1 cellular context compared by ENCODE assay signal in genomic region chr20:36836591-36837329, GRCh38.
TF ChIP-seq lines count a peak whose summit lies in the region.

No MANE protein-coding gene starts in this region.

TF ChIP-seq in HepG2, 621 proteins besides CTCF, POLR2A, EP300 and RAD21 (continued from another document and continues in another):
- TF ChIP-seq, protein P1, sequence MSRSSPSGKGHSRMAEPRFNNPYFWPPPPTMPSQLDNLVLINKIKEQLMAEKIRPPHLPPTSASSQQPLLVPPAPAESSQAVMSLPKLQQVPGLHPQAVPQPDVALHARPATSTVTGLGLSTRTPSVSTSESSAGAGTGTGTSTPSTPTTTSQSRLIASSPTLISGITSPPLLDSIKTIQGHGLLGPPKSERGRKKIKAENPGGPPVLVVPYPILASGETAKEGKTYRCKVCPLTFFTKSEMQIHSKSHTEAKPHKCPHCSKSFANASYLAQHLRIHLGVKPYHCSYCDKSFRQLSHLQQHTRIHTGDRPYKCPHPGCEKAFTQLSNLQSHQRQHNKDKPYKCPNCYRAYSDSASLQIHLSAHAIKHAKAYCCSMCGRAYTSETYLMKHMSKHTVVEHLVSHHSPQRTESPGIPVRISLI (CRISPR knock-in tag; IDR thresholded peaks at IDR 0.05; ENCODE audit: borderline replicate concordance), result peak; percentile 41; the same call in 1 of the 2 replicates
- TF ChIP-seq, protein P2, sequence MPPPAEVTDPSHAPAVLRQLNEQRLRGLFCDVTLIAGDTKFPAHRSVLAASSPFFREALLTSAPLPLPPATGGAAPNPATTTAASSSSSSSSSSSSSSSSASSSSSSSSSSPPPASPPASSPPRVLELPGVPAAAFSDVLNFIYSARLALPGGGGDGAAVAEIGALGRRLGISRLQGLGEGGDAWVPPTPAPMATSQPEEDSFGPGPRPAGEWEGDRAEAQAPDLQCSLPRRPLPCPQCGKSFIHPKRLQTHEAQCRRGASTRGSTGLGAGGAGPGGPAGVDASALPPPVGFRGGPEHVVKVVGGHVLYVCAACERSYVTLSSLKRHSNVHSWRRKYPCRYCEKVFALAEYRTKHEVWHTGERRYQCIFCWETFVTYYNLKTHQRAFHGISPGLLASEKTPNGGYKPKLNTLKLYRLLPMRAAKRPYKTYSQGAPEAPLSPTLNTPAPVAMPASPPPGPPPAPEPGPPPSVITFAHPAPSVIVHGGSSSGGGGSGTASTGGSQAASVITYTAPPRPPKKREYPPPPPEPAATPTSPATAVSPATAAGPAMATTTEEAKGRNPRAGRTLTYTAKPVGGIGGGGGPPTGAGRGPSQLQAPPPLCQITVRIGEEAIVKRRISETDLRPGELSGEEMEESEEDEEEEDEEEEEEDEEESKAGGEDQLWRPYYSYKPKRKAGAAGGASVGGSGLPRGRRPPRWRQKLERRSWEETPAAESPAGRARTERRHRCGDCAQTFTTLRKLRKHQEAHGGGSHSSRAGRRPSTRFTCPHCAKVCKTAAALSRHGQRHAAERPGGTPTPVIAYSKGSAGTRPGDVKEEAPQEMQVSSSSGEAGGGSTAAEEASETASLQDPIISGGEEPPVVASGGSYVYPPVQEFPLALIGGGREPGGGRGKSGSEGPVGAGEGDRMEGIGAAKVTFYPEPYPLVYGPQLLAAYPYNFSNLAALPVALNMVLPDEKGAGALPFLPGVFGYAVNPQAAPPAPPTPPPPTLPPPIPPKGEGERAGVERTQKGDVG (CRISPR knock-in tag; IDR thresholded peaks at IDR 0.05; ENCODE audit: borderline replicate concordance), result peak; percentile 80; the same call in 1 of the 2 replicates
- TF ChIP-seq GTF2F1 (IDR thresholded peaks at IDR 0.05; ENCODE audit: low read length) (no peak), NFE2L2 (IDR thresholded peaks at IDR 0.05; ENCODE audit: low read length) (no peak), KAT7 (CRISPR knock-in tag; IDR thresholded peaks at IDR 0.05; ENCODE audit: borderline replicate concordance) (peak; percentile 70; the same call in 1 of the 2 replicates), CAMTA2 (CRISPR knock-in tag; IDR thresholded peaks at IDR 0.05; ENCODE audit: borderline replicate concordance) (no peak), GATA4 (IDR thresholded peaks at IDR 0.05; ENCODE audit: borderline replicate concordance, low read depth) (no peak), RARA (CRISPR knock-in tag; IDR thresholded peaks at IDR 0.05) (no peak), ARNT2 (CRISPR knock-in tag; IDR thresholded peaks at IDR 0.05; ENCODE audit: low read depth) (no peak), MTF2 (CRISPR knock-in tag; IDR thresholded peaks at IDR 0.05; ENCODE audit: borderline replicate concordance) (no peak), RFXANK (CRISPR knock-in tag; IDR thresholded peaks at IDR 0.05) (no peak), ZNF333 (CRISPR knock-in tag; IDR thresholded peaks at IDR 0.05; ENCODE audit: borderline replicate concordance) (no peak), ZNF577 (CRISPR knock-in tag; IDR thresholded peaks at IDR 0.05; ENCODE audit: borderline replicate concordance, low read depth) (no peak), ZNF253 (CRISPR knock-in tag; IDR thresholded peaks at IDR 0.05; ENCODE audit: borderline replicate concordance) (no peak), ZNF296 (CRISPR knock-in tag; conservative IDR thresholded peaks at IDR 0.05) (no peak), AHR (CRISPR knock-in tag; IDR thresholded peaks at IDR 0.05) (peak; percentile 87; the same call in 1 of the 2 replicates), SMYD3 (CRISPR knock-in tag; IDR thresholded peaks at IDR 0.05) (0 out of 2 replicates have a peak, but pooled peaks have one; percentile 20), YEATS2 (CRISPR knock-in tag; IDR thresholded peaks at IDR 0.05; ENCODE audit: borderline replicate concordance) (peak; percentile 73; the same call in 1 of the 2 replicates), ZNF230 (CRISPR knock-in tag; IDR thresholded peaks at IDR 0.05) (no peak), MAFG (CRISPR knock-in tag; IDR thresholded peaks at IDR 0.05) (no peak), ZNF101 (CRISPR knock-in tag; IDR thresholded peaks at IDR 0.05; ENCODE audit: borderline replicate concordance, low read depth) (no peak), ZNF788 (CRISPR knock-in tag; IDR thresholded peaks at IDR 0.05; ENCODE audit: borderline replicate concordance) (peak; percentile 78; the same call in 1 of the 2 replicates), ZNF678 (CRISPR knock-in tag; IDR thresholded peaks at IDR 0.05) (no peak), ZNF567 (CRISPR knock-in tag; IDR thresholded peaks at IDR 0.05; ENCODE audit: borderline replicate concordance) (no peak), ZNF383 (CRISPR knock-in tag; IDR thresholded peaks at IDR 0.05; ENCODE audit: borderline replicate concordance) (no peak), ZNF547 (CRISPR knock-in tag; IDR thresholded peaks at IDR 0.05) (peak; percentile 71; the same call in 1 of the 2 replicates), PRDM10 (CRISPR knock-in tag; IDR thresholded peaks at IDR 0.05; ENCODE audit: low read depth) (no peak), PREB (CRISPR knock-in tag; IDR thresholded peaks at IDR 0.05) (0 out of 2 replicates have a peak, but pooled peaks have one; percentile 26), ZNF235 (CRISPR knock-in tag; IDR thresholded peaks at IDR 0.05; ENCODE audit: borderline replicate concordance) (no peak), ZNF724P (CRISPR knock-in tag; IDR thresholded peaks at IDR 0.05; ENCODE audit: borderline replicate concordance) (no peak), ZNF10 (CRISPR knock-in tag; IDR thresholded peaks at IDR 0.05; ENCODE audit: borderline replicate concordance, low read depth) (no peak), ETV5 (CRISPR knock-in tag; IDR thresholded peaks at IDR 0.05; ENCODE audit: borderline replicate concordance) (peak; percentile 77; the same call in 1 of the 2 replicates), PLRG1 (conservative IDR thresholded peaks at IDR 0.05) (no peak), ZNF564 (CRISPR knock-in tag; IDR thresholded peaks at IDR 0.05) (no peak), KDM3A (CRISPR knock-in tag; IDR thresholded peaks at IDR 0.05; ENCODE audit: low read depth) (no peak), STAT5B (CRISPR knock-in tag; IDR thresholded peaks at IDR 0.05) (no peak), NCOA1 (CRISPR knock-in tag; IDR thresholded peaks at IDR 0.05) (no peak), HNF4G (IDR thresholded peaks at IDR 0.05; ENCODE audit: borderline replicate concordance, low read depth, low read length) (peak; percentile 34; the same call in 1 of the 2 replicates), HNF4G (CRISPR knock-in tag; IDR thresholded peaks at IDR 0.05; ENCODE audit: borderline replicate concordance, low read depth) (no peak), KDM4B (CRISPR knock-in tag; IDR thresholded peaks at IDR 0.05) (no peak), ZBTB7B (CRISPR knock-in tag; IDR thresholded peaks at IDR 0.05) (no peak), POLR2AphosphoS5 (IDR thresholded peaks at IDR 0.05; ENCODE audit: low read depth, low read length) (no peak), TBP (CRISPR knock-in tag; IDR thresholded peaks at IDR 0.05) (no peak), ZNF674 (CRISPR knock-in tag; IDR thresholded peaks at IDR 0.05; ENCODE audit: low read depth) (no peak), ZNF652 (CRISPR knock-in tag; IDR thresholded peaks at IDR 0.05; ENCODE audit: borderline replicate concordance, low read depth) (no peak), ATF1 (CRISPR knock-in tag; IDR thresholded peaks at IDR 0.05) (no peak)
- TF ChIP-seq, protein P3, sequence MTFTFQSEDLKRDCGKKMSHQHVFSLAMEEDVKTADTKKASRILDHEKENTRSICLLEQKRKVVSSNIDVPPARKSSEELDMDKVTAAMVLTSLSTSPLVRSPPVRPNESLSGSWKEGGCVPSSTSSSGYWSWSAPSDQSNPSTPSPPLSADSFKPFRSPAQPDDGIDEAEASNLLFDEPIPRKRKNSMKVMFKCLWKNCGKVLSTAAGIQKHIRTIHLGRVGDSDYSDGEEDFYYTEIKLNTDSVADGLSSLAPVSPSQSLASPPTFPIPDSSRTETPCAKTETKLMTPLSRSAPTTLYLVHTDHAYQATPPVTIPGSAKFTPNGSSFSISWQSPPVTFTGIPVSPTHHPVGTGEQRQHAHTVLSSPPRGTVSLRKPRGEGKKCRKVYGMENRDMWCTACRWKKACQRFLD (CRISPR knock-in tag; IDR thresholded peaks at IDR 0.05; ENCODE audit: borderline replicate concordance), result no peak
- TF ChIP-seq, protein P4, sequence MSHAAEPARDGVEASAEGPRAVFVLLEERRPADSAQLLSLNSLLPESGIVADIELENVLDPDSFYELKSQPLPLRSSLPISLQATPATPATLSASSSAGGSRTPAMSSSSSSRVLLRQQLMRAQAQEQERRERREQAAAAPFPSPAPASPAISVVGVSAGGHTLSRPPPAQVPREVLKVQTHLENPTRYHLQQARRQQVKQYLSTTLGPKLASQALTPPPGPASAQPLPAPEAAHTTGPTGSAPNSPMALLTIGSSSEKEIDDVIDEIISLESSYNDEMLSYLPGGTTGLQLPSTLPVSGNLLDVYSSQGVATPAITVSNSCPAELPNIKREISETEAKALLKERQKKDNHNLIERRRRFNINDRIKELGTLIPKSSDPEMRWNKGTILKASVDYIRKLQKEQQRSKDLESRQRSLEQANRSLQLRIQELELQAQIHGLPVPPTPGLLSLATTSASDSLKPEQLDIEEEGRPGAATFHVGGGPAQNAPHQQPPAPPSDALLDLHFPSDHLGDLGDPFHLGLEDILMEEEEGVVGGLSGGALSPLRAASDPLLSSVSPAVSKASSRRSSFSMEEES (CRISPR knock-in tag; IDR thresholded peaks at IDR 0.05), result peak; percentile 70; the same call in 1 of the 2 replicates
- TF ChIP-seq, protein P5, sequence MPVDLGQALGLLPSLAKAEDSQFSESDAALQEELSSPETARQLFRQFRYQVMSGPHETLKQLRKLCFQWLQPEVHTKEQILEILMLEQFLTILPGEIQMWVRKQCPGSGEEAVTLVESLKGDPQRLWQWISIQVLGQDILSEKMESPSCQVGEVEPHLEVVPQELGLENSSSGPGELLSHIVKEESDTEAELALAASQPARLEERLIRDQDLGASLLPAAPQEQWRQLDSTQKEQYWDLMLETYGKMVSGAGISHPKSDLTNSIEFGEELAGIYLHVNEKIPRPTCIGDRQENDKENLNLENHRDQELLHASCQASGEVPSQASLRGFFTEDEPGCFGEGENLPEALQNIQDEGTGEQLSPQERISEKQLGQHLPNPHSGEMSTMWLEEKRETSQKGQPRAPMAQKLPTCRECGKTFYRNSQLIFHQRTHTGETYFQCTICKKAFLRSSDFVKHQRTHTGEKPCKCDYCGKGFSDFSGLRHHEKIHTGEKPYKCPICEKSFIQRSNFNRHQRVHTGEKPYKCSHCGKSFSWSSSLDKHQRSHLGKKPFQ (CRISPR knock-in tag; IDR thresholded peaks at IDR 0.05; ENCODE audit: insufficient replicate concordance), result no peak
- TF ChIP-seq, protein P6, sequence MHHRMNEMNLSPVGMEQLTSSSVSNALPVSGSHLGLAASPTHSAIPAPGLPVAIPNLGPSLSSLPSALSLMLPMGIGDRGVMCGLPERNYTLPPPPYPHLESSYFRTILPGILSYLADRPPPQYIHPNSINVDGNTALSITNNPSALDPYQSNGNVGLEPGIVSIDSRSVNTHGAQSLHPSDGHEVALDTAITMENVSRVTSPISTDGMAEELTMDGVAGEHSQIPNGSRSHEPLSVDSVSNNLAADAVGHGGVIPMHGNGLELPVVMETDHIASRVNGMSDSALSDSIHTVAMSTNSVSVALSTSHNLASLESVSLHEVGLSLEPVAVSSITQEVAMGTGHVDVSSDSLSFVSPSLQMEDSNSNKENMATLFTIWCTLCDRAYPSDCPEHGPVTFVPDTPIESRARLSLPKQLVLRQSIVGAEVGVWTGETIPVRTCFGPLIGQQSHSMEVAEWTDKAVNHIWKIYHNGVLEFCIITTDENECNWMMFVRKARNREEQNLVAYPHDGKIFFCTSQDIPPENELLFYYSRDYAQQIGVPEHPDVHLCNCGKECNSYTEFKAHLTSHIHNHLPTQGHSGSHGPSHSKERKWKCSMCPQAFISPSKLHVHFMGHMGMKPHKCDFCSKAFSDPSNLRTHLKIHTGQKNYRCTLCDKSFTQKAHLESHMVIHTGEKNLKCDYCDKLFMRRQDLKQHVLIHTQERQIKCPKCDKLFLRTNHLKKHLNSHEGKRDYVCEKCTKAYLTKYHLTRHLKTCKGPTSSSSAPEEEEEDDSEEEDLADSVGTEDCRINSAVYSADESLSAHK (CRISPR knock-in tag; IDR thresholded peaks at IDR 0.05; ENCODE audit: borderline replicate concordance), result no peak
- TF ChIP-seq, protein P7, sequence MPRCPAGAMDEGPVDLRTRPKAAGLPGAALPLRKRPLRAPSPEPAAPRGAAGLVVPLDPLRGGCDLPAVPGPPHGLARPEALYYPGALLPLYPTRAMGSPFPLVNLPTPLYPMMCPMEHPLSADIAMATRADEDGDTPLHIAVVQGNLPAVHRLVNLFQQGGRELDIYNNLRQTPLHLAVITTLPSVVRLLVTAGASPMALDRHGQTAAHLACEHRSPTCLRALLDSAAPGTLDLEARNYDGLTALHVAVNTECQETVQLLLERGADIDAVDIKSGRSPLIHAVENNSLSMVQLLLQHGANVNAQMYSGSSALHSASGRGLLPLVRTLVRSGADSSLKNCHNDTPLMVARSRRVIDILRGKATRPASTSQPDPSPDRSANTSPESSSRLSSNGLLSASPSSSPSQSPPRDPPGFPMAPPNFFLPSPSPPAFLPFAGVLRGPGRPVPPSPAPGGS (CRISPR knock-in tag; IDR thresholded peaks at IDR 0.05), result no peak
